Comparison of ENCODE assay signal across 13 cellular contexts in genomic region chr10:62020362-62020730, GRCh38.
A peak's percentile ranks its signal among the peaks of the same experiment; 100 is the strongest.
DNase-seq lines count a peak whose midpoint lies in the region; ATAC-seq and TF ChIP-seq lines count a peak whose summit lies in the region.
"Had no signal": no experiment of that assay in that cellular context is flagged by ENCODE, and none has a peak within 500 bp of the region (broad histone marks: within the 10 kb centered on the region; RNA-seq: fewer than 3 reads in every experiment).

No MANE protein-coding gene starts in this region.

- H3K4me3 Mint-ChIP-seq in WTC11 (peak overlapping the region; percentile 16), memory B cell (peak overlapping the region; percentile 78)
- H3K4me3 Mint-ChIP-seq: CD14-positive monocyte had no signal

- POLR2A ChIA-PET in WTC11 (lab: Charles Lee): no interaction called here

- intact Hi-C loops in right cardiac atrium (cut with DNase I): no loop called here
- intact Hi-C loops in vagina (cut with DNase I): no loop called here

- no peak for TF ChIP-seq POLR2A in vagina (IDR thresholded peaks at IDR 0.05)

- CTCF ChIA-PET in WTC11 (lab: Charles Lee): interaction anchor here (0.5 to 3.2 kb wide), 5 partner anchors 18 to 168 kb away, joined by 3 to 11 read pairs (median 3); no protein-coding TSS in a partner anchor

- no peak for DNase-seq in right atrium auricular region (ENCODE audit: low spot score)
- no peak for DNase-seq in right cardiac atrium
- DNase-seq in WTC11 (ENCODE audit: low spot score): no peak
- peak in 1 of 2 donors; percentile 29 for DNase-seq in memory B cell (ENCODE audit: low spot score in 2 of 2)
- no peak for DNase-seq in vagina (ENCODE audit: extremely low spot score in 2 of 2)
- DNase-seq in NCI-H82 treated with DMSO at 0.1 percent for 48 hours (lab: John Stamatoyannopoulos, UW; ENCODE audit: unreplicated experiment): no peak
- DNase-seq in NCI-H2107 treated with DMSO at 0.1 percent for 48 hours (lab: John Stamatoyannopoulos, UW; ENCODE audit: unreplicated experiment): no peak
- DNase-seq: effector CD4-positive, alpha-beta T cell; hypothalamus; SW 1271 had no signal

- peaks cover 19% of the 10 kb centered on the region for H3K27me3 Mint-ChIP-seq in WTC11 (ENCODE audit: low read depth)
- H3K27me3 Mint-ChIP-seq in memory B cell: no peaks in the 10 kb centered on the region

- H3K36me3 ChIP-seq in right atrium auricular region (no peaks in the 10 kb centered on the region), vagina (no peaks in the 10 kb centered on the region)

- H3K27ac Mint-ChIP-seq in WTC11: no peak overlapping the region
- H3K27ac Mint-ChIP-seq in memory B cell: peak overlapping the region; percentile 97

- H3K4me1 Mint-ChIP-seq in WTC11: peaks cover 39% of the 10 kb centered on the region
- peaks cover 55% of the 10 kb centered on the region for H3K4me1 Mint-ChIP-seq in memory B cell

- H3K27me3 ChIP-seq in right atrium auricular region (no peaks in the 10 kb centered on the region), right cardiac atrium (ENCODE audit: control insufficient read depth, insufficient read depth) (no peaks in the 10 kb centered on the region), vagina (no peaks in the 10 kb centered on the region)

- TF ChIP-seq CTCF in right atrium auricular region (IDR thresholded peaks at IDR 0.05): no peak
- no peak for TF ChIP-seq CTCF in WTC11 (IDR thresholded peaks at IDR 0.05)
- TF ChIP-seq CTCF in vagina (IDR thresholded peaks at IDR 0.05): no peak

- no peaks in the 10 kb centered on the region for H3K36me3 Mint-ChIP-seq in WTC11
- peaks cover 9% of the 10 kb centered on the region for H3K36me3 Mint-ChIP-seq in memory B cell

- H3K27ac ChIP-seq in right atrium auricular region (peak overlapping the region; percentile 34 to 74), right cardiac atrium (ENCODE audit: low read length) (no peak overlapping the region), vagina (peak overlapping the region; percentile 55)
- H3K27ac ChIP-seq: KMS-11 had no signal

- no peak overlapping the region for H3K4me3 ChIP-seq in right atrium auricular region
- H3K4me3 ChIP-seq in right cardiac atrium (ENCODE audit: low read length): no peak overlapping the region
- H3K4me3 ChIP-seq in vagina: no peak overlapping the region

- ATAC-seq in right cardiac atrium: no peak
- ATAC-seq in WTC11: no peak
- peak; percentile 16 for ATAC-seq in memory B cell (ENCODE audit: low read depth)
- ATAC-seq in HG03139 (IDR thresholded peaks at IDR 0.05; ENCODE audit: unreplicated experiment): no peak

- WGBS in right cardiac atrium: 74% methylated on average over 2 of the region's 2 CpGs

- H3K4me1 ChIP-seq in right atrium auricular region (peaks cover 0 to 42% of the 10 kb centered on the region in 2 donors), right cardiac atrium (ENCODE audit: control insufficient read depth, insufficient read depth, low read length) (peaks cover 7% of the 10 kb centered on the region), vagina (peaks cover 64% of the 10 kb centered on the region)

- H3K9me3 ChIP-seq in right atrium auricular region (no peaks in the 10 kb centered on the region), right cardiac atrium (ENCODE audit: control insufficient read depth, low read length) (no peaks in the 10 kb centered on the region), vagina (no peaks in the 10 kb centered on the region)

- no peaks in the 10 kb centered on the region for H3K9me3 Mint-ChIP-seq in WTC11
- peaks cover 3% of the 10 kb centered on the region for H3K9me3 Mint-ChIP-seq in memory B cell
- H3K9me3 Mint-ChIP-seq: CD14-positive monocyte had no signal

TF ChIP-seq in WTC11, 78 proteins besides CTCF, POLR2A, EP300 and RAD21:
- TF ChIP-seq CREB1 (CRISPR knock-in tag; IDR thresholded peaks at IDR 0.05): no peak
